ENCODE assay signal across 10 cellular contexts in genomic region chr16:400061-400540, GRCh38. TPM values are rescaled to one million over a fixed set of nuclear protein-coding genes. Genes with fewer than 3 reads are reported as not detected.
DNase-seq lines count a peak whose midpoint lies in the region; ATAC-seq and TF ChIP-seq lines count a peak whose summit lies in the region.
"Had no signal": no experiment of that assay in that cellular context is flagged by ENCODE, and none has a peak within 500 bp of the region (broad histone marks: within the 10 kb centered on the region; RNA-seq: fewer than 3 reads in every experiment).

No MANE protein-coding gene starts in this region.

- H3K27me3 ChIP-seq in GM23338 (ENCODE audit: insufficient read depth) = no peaks in the 10 kb centered on the region
- H3K27me3 ChIP-seq: testis had no signal

- DNase-seq in GM23338 (ENCODE audit: low spot score) = peak; percentile 36
- DNase-seq in activated naive CD8-positive, alpha-beta T cell treated with anti-CD3 and anti-CD28 coated beads for 36 hours = no peak
- no peak for DNase-seq in stimulated activated naive CD4-positive, alpha-beta T cell treated with Interleukin-2 at 50 U/mL for 16 hours (lab: John Stamatoyannopoulos, UW)
- DNase-seq in ACHN = no peak
- DNase-seq in stimulated activated CD4-positive, alpha-beta T cell treated with anti-CD3 and anti-CD28 coated beads, Interleukin-4, amount 100 ng/mL, for 24 hours = no peak
- DNase-seq: NCI-H2107, testis had no signal

- ATAC-seq in GM23338 (no peak), GM21717 (IDR thresholded peaks at IDR 0.05; ENCODE audit: unreplicated experiment) (no peak)

- no peaks in the 10 kb centered on the region for H3K9me2 ChIP-seq in GM23338 (ENCODE audit: insufficient read depth)

- H3K36me3 Mint-ChIP-seq in GM23338 (ENCODE audit: low read depth) = peaks cover 22% of the 10 kb centered on the region
- no peaks in the 10 kb centered on the region for H3K36me3 Mint-ChIP-seq in activated naive CD8-positive, alpha-beta T cell treated with anti-CD3 and anti-CD28 coated beads for 36 hours

- H3K4me3 Mint-ChIP-seq in GM23338 = peak overlapping the region; percentile 81
- peak overlapping the region; percentile 87 for H3K4me3 Mint-ChIP-seq in activated naive CD8-positive, alpha-beta T cell treated with anti-CD3 and anti-CD28 coated beads for 36 hours

- no peaks in the 10 kb centered on the region for H3K9me3 ChIP-seq in mesodermal cell (ENCODE audit: control insufficient read depth, low read length)
- H3K9me3 ChIP-seq: testis had no signal

- H3K4me1 Mint-ChIP-seq in GM23338 = peaks cover 29% of the 10 kb centered on the region
- H3K4me1 Mint-ChIP-seq in activated naive CD8-positive, alpha-beta T cell treated with anti-CD3 and anti-CD28 coated beads for 36 hours = peaks cover 9% of the 10 kb centered on the region

- H3K79me2 ChIP-seq in GM23338 (replicated peaks; ENCODE audit: insufficient read depth) = peaks cover 5% of the 10 kb centered on the region; the same call in 1 of the 2 replicates

- H3K4me2 ChIP-seq in GM23338 = peak overlapping the region; percentile 90

- H3K27ac ChIP-seq in 22Rv1 (peak overlapping the region; percentile 96), GM23338 (ENCODE audit: low read depth) (peak overlapping the region; percentile 81), mesodermal cell (ENCODE audit: low read depth, low read length, severe bottlenecking) (no peak overlapping the region)

- peaks cover 20% of the 10 kb centered on the region for H3K4me1 ChIP-seq in GM23338 (ENCODE audit: insufficient read depth)
- no peaks in the 10 kb centered on the region for H3K4me1 ChIP-seq in mesodermal cell (ENCODE audit: control insufficient read depth, insufficient read depth, low read length, poor library complexity, severe bottlenecking)

- peaks cover 28% of the 10 kb centered on the region for H3K27me3 Mint-ChIP-seq in GM23338 (ENCODE audit: insufficient read depth, low read depth, poor library complexity)
- peaks cover 8% of the 10 kb centered on the region for H3K27me3 Mint-ChIP-seq in activated naive CD8-positive, alpha-beta T cell treated with anti-CD3 and anti-CD28 coated beads for 36 hours

- H3K27ac Mint-ChIP-seq in GM23338 = no peak overlapping the region
- H3K27ac Mint-ChIP-seq in activated naive CD8-positive, alpha-beta T cell treated with anti-CD3 and anti-CD28 coated beads for 36 hours = peak overlapping the region; percentile 74

- no peak for TF ChIP-seq CTCF in 22Rv1 (IDR thresholded peaks at IDR 0.05)
- TF ChIP-seq CTCF in GM23338 (conservative IDR thresholded peaks at IDR 0.05; ENCODE audit: low read depth in 2 of 2) = no peak

- 80 to 90% methylated on average over 6 to 9 of the region's 9 CpGs for WGBS in mesodermal cell (ENCODE audit: insufficient coverage in 2 of 2), 2 experiments

- H2AFZ ChIP-seq in GM23338 = no peak overlapping the region

- no peaks in the 10 kb centered on the region; the same call in 1 of the 2 replicates for H4K20me1 ChIP-seq in GM23338 (replicated peaks; ENCODE audit: insufficient read depth)

- H3K4me3 ChIP-seq in GM23338 = peak overlapping the region; percentile 90
- peak overlapping the region; percentile 66 for H3K4me3 ChIP-seq in mesodermal cell (ENCODE audit: extremely low read depth, insufficient read depth, low read length, poor library complexity, severe bottlenecking)

- in situ Hi-C loops in ACHN (cut with HindIII; ENCODE audit: low pct_ligation_motif_present, low pct_unique_long_range_greater_than_20kb, low sequenced_read_pairs) = no loop called here

- H3F3A ChIP-seq in GM23338 (replicated peaks; ENCODE audit: low read depth) = peaks cover 37% of the 10 kb centered on the region

- peaks cover 5% of the 10 kb centered on the region; the same call in 2 of the 3 replicates for H3K9me3 Mint-ChIP-seq in GM23338
- H3K9me3 Mint-ChIP-seq in activated naive CD8-positive, alpha-beta T cell treated with anti-CD3 and anti-CD28 coated beads for 36 hours = no peaks in the 10 kb centered on the region

- H3K36me3 ChIP-seq in GM23338 (ENCODE audit: insufficient read depth) (no peaks in the 10 kb centered on the region; the same call in 1 of the 2 replicates), mesodermal cell (ENCODE audit: control insufficient read depth, insufficient read depth, low read length) (peaks cover 26% of the 10 kb centered on the region)

TF ChIP-seq in GM23338, 12 proteins besides CTCF, POLR2A, EP300 and RAD21:
- TF ChIP-seq EZH2phosphoT487 (IDR thresholded peaks at IDR 0.05; ENCODE audit: unreplicated experiment) = no peak

RNA-seq across cellular contexts. Expression of gene DECR2, which starts 1.6 kb away (rescaled TPM):
- 17.9 and 26.9 TPM in 2 replicates for total RNA-seq in GM23338 (2014; rRNA removed; shearing (Covaris generic))
- 19.0 and 20.3 TPM in 2 replicates for polyA plus RNA-seq in GM23338 (2016; fragmentation: Nextera tagmentation; extraction: Ambion mirVana)
- total RNA-seq in activated naive CD8-positive, alpha-beta T cell treated with anti-CD3 and anti-CD28 coated beads for 36 hours = 1 to 10 TPM; 7.0 to 8.2 TPM
- polyA plus RNA-seq in mesodermal cell (2013, experiment 1 of 2) = 15.1 TPM
- polyA plus RNA-seq in mesodermal cell (2013, experiment 2 of 2) = 14.9 TPM

RNA-seq across cellular contexts. Expression of gene NME4, which starts 3.1 kb away (rescaled TPM):
- 228 and 249 TPM in 2 replicates for total RNA-seq in GM23338 (2014; rRNA removed; shearing (Covaris generic))
- polyA plus RNA-seq in GM23338 (2016; fragmentation: Nextera tagmentation; extraction: Ambion mirVana) = 511 and 521 TPM in 2 replicates
- total RNA-seq in activated naive CD8-positive, alpha-beta T cell treated with anti-CD3 and anti-CD28 coated beads for 36 hours = 10 to 100 TPM; 15.6 to 17.3 TPM
- 320 TPM for polyA plus RNA-seq in mesodermal cell (2013, experiment 1 of 2)
- 312 TPM for polyA plus RNA-seq in mesodermal cell (2013, experiment 2 of 2)

RNA-seq across cellular contexts. Expression of gene PGAP6, which starts 18.3 kb away (rescaled TPM):
- 98.7 and 112 TPM in 2 replicates for total RNA-seq in GM23338 (2014; rRNA removed; shearing (Covaris generic))
- 25.1 and 29.5 TPM in 2 replicates for polyA plus RNA-seq in GM23338 (2016; fragmentation: Nextera tagmentation; extraction: Ambion mirVana)
- 10 to 100 TPM; 22.8 to 24.1 TPM for total RNA-seq in activated naive CD8-positive, alpha-beta T cell treated with anti-CD3 and anti-CD28 coated beads for 36 hours
- polyA plus RNA-seq in mesodermal cell (2013, experiment 1 of 2) = 81.4 TPM
- 64.9 TPM for polyA plus RNA-seq in mesodermal cell (2013, experiment 2 of 2)

RNA-seq across cellular contexts. Expression of gene RAB11FIP3, which starts 25.3 kb away (rescaled TPM):
- total RNA-seq in GM23338 (2014; rRNA removed; shearing (Covaris generic)) = 27.9 and 29.2 TPM in 2 replicates
- 3.2 and 4.4 TPM in 2 replicates for polyA plus RNA-seq in GM23338 (2016; fragmentation: Nextera tagmentation; extraction: Ambion mirVana)
- 10 to 100 TPM; 16.9 to 17.4 TPM for total RNA-seq in activated naive CD8-positive, alpha-beta T cell treated with anti-CD3 and anti-CD28 coated beads for 36 hours
- 24.7 TPM for polyA plus RNA-seq in mesodermal cell (2013, experiment 1 of 2)
- 25.3 TPM for polyA plus RNA-seq in mesodermal cell (2013, experiment 2 of 2)

RNA-seq across cellular contexts. Expression of gene MRPL28, which starts 29.8 kb away (rescaled TPM):
- 115 and 169 TPM in 2 replicates for total RNA-seq in GM23338 (2014; rRNA removed; shearing (Covaris generic))
- 129 and 135 TPM in 2 replicates for polyA plus RNA-seq in GM23338 (2016; fragmentation: Nextera tagmentation; extraction: Ambion mirVana)
- total RNA-seq in activated naive CD8-positive, alpha-beta T cell treated with anti-CD3 and anti-CD28 coated beads for 36 hours = 10 to 100 TPM; 89.3 to 94.8 TPM
- polyA plus RNA-seq in mesodermal cell (2013, experiment 1 of 2) = 82.8 TPM
- 81.9 TPM for polyA plus RNA-seq in mesodermal cell (2013, experiment 2 of 2)

Comparison
In these comparisons a context has a peak if more than half of its experiments do, and no peak if none do; other contexts are left out.
1. RNA of gene NME4, which starts 3.1 kb away (total RNA-seq): 228 to 249 TPM in GM23338; 15.6 to 17.3 TPM in activated naive CD8-positive, alpha-beta T cell treated with anti-CD3 and anti-CD28 coated beads for 36 hours; every median in the first group is over 10 times any median in the second.